ENCODE assay signal across 1 cellular context in the genomic region with DNA sequence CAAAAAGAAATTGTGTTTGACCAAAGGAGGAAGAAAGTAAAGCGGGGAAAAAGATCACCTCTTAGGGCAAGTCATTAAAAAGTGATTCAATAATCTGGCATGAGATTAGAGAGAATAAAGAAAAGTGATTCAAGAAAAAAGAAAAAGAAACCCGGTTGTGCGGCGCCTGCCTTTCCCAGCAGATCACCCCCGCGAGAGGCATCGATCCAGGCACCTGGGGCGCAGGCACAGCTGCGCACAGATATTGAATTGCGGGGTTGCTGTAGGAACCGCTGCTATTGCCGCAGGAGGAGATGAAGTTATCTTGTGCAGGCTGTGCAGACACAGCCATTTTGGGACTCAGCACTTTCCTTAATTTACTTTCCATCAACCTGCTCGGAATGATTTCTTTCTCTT.
TF ChIP-seq lines count a peak whose summit lies in the region.

No MANE protein-coding gene starts in this region.

TF ChIP-seq in SK-N-SH treated with all-trans-retinoic acid at 6 μM for 48 hours, 23 proteins besides CTCF, POLR2A, EP300 and RAD21:
- TF ChIP-seq, protein P1, sequence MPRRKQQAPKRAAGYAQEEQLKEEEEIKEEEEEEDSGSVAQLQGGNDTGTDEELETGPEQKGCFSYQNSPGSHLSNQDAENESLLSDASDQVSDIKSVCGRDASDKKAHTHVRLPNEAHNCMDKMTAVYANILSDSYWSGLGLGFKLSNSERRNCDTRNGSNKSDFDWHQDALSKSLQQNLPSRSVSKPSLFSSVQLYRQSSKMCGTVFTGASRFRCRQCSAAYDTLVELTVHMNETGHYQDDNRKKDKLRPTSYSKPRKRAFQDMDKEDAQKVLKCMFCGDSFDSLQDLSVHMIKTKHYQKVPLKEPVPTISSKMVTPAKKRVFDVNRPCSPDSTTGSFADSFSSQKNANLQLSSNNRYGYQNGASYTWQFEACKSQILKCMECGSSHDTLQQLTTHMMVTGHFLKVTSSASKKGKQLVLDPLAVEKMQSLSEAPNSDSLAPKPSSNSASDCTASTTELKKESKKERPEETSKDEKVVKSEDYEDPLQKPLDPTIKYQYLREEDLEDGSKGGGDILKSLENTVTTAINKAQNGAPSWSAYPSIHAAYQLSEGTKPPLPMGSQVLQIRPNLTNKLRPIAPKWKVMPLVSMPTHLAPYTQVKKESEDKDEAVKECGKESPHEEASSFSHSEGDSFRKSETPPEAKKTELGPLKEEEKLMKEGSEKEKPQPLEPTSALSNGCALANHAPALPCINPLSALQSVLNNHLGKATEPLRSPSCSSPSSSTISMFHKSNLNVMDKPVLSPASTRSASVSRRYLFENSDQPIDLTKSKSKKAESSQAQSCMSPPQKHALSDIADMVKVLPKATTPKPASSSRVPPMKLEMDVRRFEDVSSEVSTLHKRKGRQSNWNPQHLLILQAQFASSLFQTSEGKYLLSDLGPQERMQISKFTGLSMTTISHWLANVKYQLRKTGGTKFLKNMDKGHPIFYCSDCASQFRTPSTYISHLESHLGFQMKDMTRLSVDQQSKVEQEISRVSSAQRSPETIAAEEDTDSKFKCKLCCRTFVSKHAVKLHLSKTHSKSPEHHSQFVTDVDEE (CRISPR knock-in tag; IDR thresholded peaks at IDR 0.05): no peak
- no peak for TF ChIP-seq ZFP3 (CRISPR knock-in tag; IDR thresholded peaks at IDR 0.05)
- TF ChIP-seq ARNTL (CRISPR knock-in tag; IDR thresholded peaks at IDR 0.05; ENCODE audit: borderline replicate concordance, low read depth): no peak
- no peak for TF ChIP-seq PPARA (CRISPR knock-in tag; IDR thresholded peaks at IDR 0.05; ENCODE audit: borderline replicate concordance)
- TF ChIP-seq, protein P2, sequence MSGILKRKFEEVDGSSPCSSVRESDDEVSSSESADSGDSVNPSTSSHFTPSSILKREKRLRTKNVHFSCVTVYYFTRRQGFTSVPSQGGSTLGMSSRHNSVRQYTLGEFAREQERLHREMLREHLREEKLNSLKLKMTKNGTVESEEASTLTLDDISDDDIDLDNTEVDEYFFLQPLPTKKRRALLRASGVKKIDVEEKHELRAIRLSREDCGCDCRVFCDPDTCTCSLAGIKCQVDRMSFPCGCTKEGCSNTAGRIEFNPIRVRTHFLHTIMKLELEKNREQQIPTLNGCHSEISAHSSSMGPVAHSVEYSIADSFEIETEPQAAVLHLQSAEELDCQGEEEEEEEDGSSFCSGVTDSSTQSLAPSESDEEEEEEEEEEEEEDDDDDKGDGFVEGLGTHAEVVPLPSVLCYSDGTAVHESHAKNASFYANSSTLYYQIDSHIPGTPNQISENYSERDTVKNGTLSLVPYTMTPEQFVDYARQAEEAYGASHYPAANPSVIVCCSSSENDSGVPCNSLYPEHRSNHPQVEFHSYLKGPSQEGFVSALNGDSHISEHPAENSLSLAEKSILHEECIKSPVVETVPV (CRISPR knock-in tag; IDR thresholded peaks at IDR 0.05): no peak
- TF ChIP-seq CSDC2 (CRISPR knock-in tag; IDR thresholded peaks at IDR 0.05): no peak
- no peak for TF ChIP-seq ZFP30 (CRISPR knock-in tag; IDR thresholded peaks at IDR 0.05)
- TF ChIP-seq, protein P3, sequence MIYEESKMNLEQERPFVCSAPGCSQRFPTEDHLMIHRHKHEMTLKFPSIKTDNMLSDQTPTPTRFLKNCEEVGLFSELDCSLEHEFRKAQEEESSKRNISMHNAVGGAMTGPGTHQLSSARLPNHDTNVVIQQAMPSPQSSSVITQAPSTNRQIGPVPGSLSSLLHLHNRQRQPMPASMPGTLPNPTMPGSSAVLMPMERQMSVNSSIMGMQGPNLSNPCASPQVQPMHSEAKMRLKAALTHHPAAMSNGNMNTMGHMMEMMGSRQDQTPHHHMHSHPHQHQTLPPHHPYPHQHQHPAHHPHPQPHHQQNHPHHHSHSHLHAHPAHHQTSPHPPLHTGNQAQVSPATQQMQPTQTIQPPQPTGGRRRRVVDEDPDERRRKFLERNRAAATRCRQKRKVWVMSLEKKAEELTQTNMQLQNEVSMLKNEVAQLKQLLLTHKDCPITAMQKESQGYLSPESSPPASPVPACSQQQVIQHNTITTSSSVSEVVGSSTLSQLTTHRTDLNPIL (CRISPR knock-in tag; IDR thresholded peaks at IDR 0.05; ENCODE audit: low read depth): no peak
- TF ChIP-seq SNAI2 (CRISPR knock-in tag; IDR thresholded peaks at IDR 0.05): no peak
